Comparison of ENCODE assay signal across 22 cellular contexts in genomic region chr5:14853685-14854084, GRCh38. TPM values are rescaled to one million over a fixed set of nuclear protein-coding genes. Genes with fewer than 3 reads are reported as not detected.
DNase-seq lines count a peak whose midpoint lies in the region; ATAC-seq and TF ChIP-seq lines count a peak whose summit lies in the region.
"Had no signal": no experiment of that assay in that cellular context is flagged by ENCODE, and none has a peak within 500 bp of the region (broad histone marks: within the 10 kb centered on the region; RNA-seq: fewer than 3 reads in every experiment).

No MANE protein-coding gene starts in this region.

- H3K4me1 Mint-ChIP-seq in CD4-positive, alpha-beta T cell (ENCODE audit: low read depth): peaks cover 59% of the 10 kb centered on the region

- CTCF ChIA-PET in CD4-positive, alpha-beta T cell (lab: Charles Lee): no interaction called here

- no peak overlapping the region for H3K4me3 ChIP-seq in psoas muscle
- H3K4me3 ChIP-seq: HAP-1 had no signal

- ATAC-seq in psoas muscle: no peak
- ATAC-seq in CD4-positive, alpha-beta T cell (ENCODE audit: poor library complexity): no peak
- ATAC-seq in HG03095 (IDR thresholded peaks at IDR 0.05; ENCODE audit: unreplicated experiment): no peak
- ATAC-seq: T-cell had no signal

- H3K36me3 ChIP-seq in psoas muscle (ENCODE audit: insufficient read depth in 1 of 2, low read depth in 1 of 2): no peaks in the 10 kb centered on the region
- H3K36me3 ChIP-seq: HAP-1 had no signal

- WGBS in psoas muscle, 3 donors: 81 to 85% (median 83%) methylated on average over 4 of the region's 4 CpGs

- TF ChIP-seq CTCF in C4-2B (conservative IDR thresholded peaks at IDR 0.05) (no peak), psoas muscle (IDR thresholded peaks at IDR 0.05) (no peak)
- TF ChIP-seq CTCF in CD4-positive, alpha-beta T cell (IDR thresholded peaks at IDR 0.05): no peak

- no peaks in the 10 kb centered on the region for H3K27me3 Mint-ChIP-seq in CD4-positive, alpha-beta T cell
- H3K27me3 Mint-ChIP-seq: B cell, T-cell had no signal

- no peaks in the 10 kb centered on the region for H3K27me3 ChIP-seq in psoas muscle (ENCODE audit: insufficient read depth in 3 of 3, low read length in 2 of 3)
- H3K27me3 ChIP-seq in CD4-positive, alpha-beta T cell (ENCODE audit: control insufficient read depth, insufficient read depth, low read length): no peaks in the 10 kb centered on the region

- no peaks in the 10 kb centered on the region for H3K9me3 ChIP-seq in psoas muscle
- H3K9me3 ChIP-seq in CD4-positive, alpha-beta T cell (ENCODE audit: control insufficient read depth, low read length): no peaks in the 10 kb centered on the region
- H3K9me3 ChIP-seq: HAP-1 had no signal

- DNase-seq in DMS53 (lab: John Stamatoyannopoulos, UW) (peak; percentile 90), NCI-H526 treated with DMSO at 0.1 percent for 48 hours (lab: John Stamatoyannopoulos, UW) (peak; percentile 41), psoas muscle (no peak), T-helper 1 cell (no peak)
- no peak for DNase-seq in CD4-positive, alpha-beta T cell
- DNase-seq: GOT3, HFFc6, IMR-90, KG1, MM.1S, NCI-H1694, NCI-H2081 treated with DMSO at 0.1 percent for 48 hours, NCI-H446 treated with DMSO at 0.1 percent for 48 hours, NCI-H82, T-cell had no signal

- peaks cover 47% of the 10 kb centered on the region for H3K36me3 Mint-ChIP-seq in CD4-positive, alpha-beta T cell (ENCODE audit: low read depth)

- intact Hi-C loops in psoas muscle (cut with DNase I): no loop called here
- intact Hi-C loops in CD4-positive, alpha-beta T cell (cut with DNase I, micrococcal nuclease): loop anchor here in 1 of 2 experiments (10.0 kb wide), 1 partner anchor 709 kb away; the partner anchor contains the start of gene TRIO

- POLR2A ChIA-PET in CD4-positive, alpha-beta T cell (lab: Charles Lee): no interaction called here

- no peaks in the 10 kb centered on the region for H3K9me3 Mint-ChIP-seq in CD4-positive, alpha-beta T cell
- H3K9me3 Mint-ChIP-seq: HFFc6; T-cell; T-helper 2 cell treated with Interferon-gamma antibody and Interleukin-4, amounts not matched to agents 5 μg/mL and 100 μg/mL, for 36 hours had no signal

- H3K4me1 ChIP-seq in psoas muscle: peaks cover 39% of the 10 kb centered on the region

- H3K27ac Mint-ChIP-seq in CD4-positive, alpha-beta T cell: no peak overlapping the region
- H3K27ac Mint-ChIP-seq: B cell; HFFc6; T-cell; T-helper 2 cell treated with Interferon-gamma antibody and Interleukin-4, amounts not matched to agents 5 μg/mL and 100 μg/mL, for 36 hours had no signal

- no peak overlapping the region for H3K4me3 Mint-ChIP-seq in CD4-positive, alpha-beta T cell
- H3K4me3 Mint-ChIP-seq: B cell; CD14-positive monocyte; HFFc6; T-cell; T-helper 2 cell treated with Interferon-gamma antibody and Interleukin-4, amounts not matched to agents 5 μg/mL and 100 μg/mL, for 36 hours had no signal

- H3K27ac ChIP-seq in C4-2B (peak overlapping the region; percentile 41; the same call in 1 of the 2 replicates), psoas muscle (peak overlapping the region; percentile 50)
- H3K27ac ChIP-seq in CD4-positive, alpha-beta T cell (ENCODE audit: low read depth, low read length): no peak overlapping the region
- H3K27ac ChIP-seq: RWPE1 had no signal

RNA-seq across cellular contexts. Expression of gene ANKH, which starts 17.9 kb away (rescaled TPM):
- total RNA-seq in psoas muscle: 10 to 100 TPM; 63.0 to 92.8 (median 76.8) TPM
- 10 to 100 TPM; 24.0 to 60.6 (median 37.8) TPM for polyA plus RNA-seq in psoas muscle
- total RNA-seq in CD4-positive, alpha-beta T cell: 10 to 100 TPM; 69.5 to 72.3 TPM

Comparison
In these comparisons a context has a peak if more than half of its experiments do, and no peak if none do; other contexts are left out.
1. DNase-seq: peak in DMS53 (single experiment) and NCI-H526 treated with DMSO at 0.1 percent for 48 hours (single experiment); none in psoas muscle (0 of 2), CD4-positive, alpha-beta T cell (0 of 10) and T-helper 1 cell (0 of 5).